In genomic region chr5:754143-754632, GRCh38 we compare ENCODE assay signal across 9 cellular contexts. TPM values are rescaled to one million over a fixed set of nuclear protein-coding genes. Genes with fewer than 3 reads are reported as not detected.
DNase-seq lines count a peak whose midpoint lies in the region; ATAC-seq, FAIRE-seq and TF ChIP-seq lines count a peak whose summit lies in the region.
"Not testable (repeated sequence)": the region's sequence is repeated elsewhere in the genome, so short reads cannot be mapped to it uniquely, and the experiment has no call there.
"Had no signal": no experiment of that assay in that cellular context is flagged by ENCODE, and none has a peak within 500 bp of the region (broad histone marks: within the 10 kb centered on the region; RNA-seq: fewer than 3 reads in every experiment).

No MANE protein-coding gene starts in this region.

- H3K23ac ChIP-seq in neuronal stem cell (ENCODE audit: low read depth, low read length, poor library complexity): peak overlapping the region; percentile 0

- not testable (repeated sequence) for H3K79me1 ChIP-seq in neuronal stem cell (ENCODE audit: low read depth, low read length)

- FAIRE-seq in K562 (lab: Jason Lieb, UNC): peak; percentile 61

- peak overlapping the region; percentile 5 for H3K14ac ChIP-seq in neuronal stem cell (ENCODE audit: low read length)

- H3K4me3 ChIP-seq in K562; esophagus muscularis mucosa; neuronal stem cell (ENCODE audit: low read length in 2 of 2): not testable (repeated sequence)

- peaks cover 21% of the 10 kb centered on the region for H3K4me1 Mint-ChIP-seq in activated T-cell treated with anti-CD3 and anti-CD28 coated beads, Interleukin-2, amount 50 U/mL, for 24 hours (ENCODE audit: low read depth)

- H3K36me3 Mint-ChIP-seq in activated T-cell treated with anti-CD3 and anti-CD28 coated beads, Interleukin-2, amount 50 U/mL, for 24 hours (ENCODE audit: low read depth): not testable (repeated sequence)

- H3K4ac ChIP-seq in neuronal stem cell (ENCODE audit: low read length): peak overlapping the region; percentile 7

- peak; percentile 51 for ATAC-seq in GM18520 (IDR thresholded peaks at IDR 0.05; ENCODE audit: unreplicated experiment)
- not testable (repeated sequence) for ATAC-seq in K562

- not testable (repeated sequence) for H2BK120ac ChIP-seq in neuronal stem cell (ENCODE audit: low read depth, low read length)

- not testable (repeated sequence) for TF ChIP-seq RAD21 in K562 (CRISPR knock-in tag; conservative IDR thresholded peaks at IDR 0.05 in 1 of 2, IDR thresholded peaks at IDR 0.05 in 1 of 2)

- not testable (repeated sequence) for H2AFZ ChIP-seq in K562 (ENCODE audit: low read depth, low read length); neuronal stem cell (ENCODE audit: low read length)

- peaks cover 25 to 41% of the 10 kb centered on the region in 2 experiments; a peak in 4 of 5 replicates for H3K27me3 ChIP-seq in K562 (ENCODE audit: control insufficient read depth in 2 of 2, insufficient read depth in 2 of 2, low read length in 2 of 2)
- not testable (repeated sequence) for H3K27me3 ChIP-seq in esophagus muscularis mucosa; neuronal stem cell (ENCODE audit: control insufficient read depth in 3 of 3, insufficient read depth in 3 of 3, low read depth in 1 of 3, low read length in 3 of 3)

- H3K4me2 ChIP-seq in K562 (ENCODE audit: insufficient read depth, low read length); neuronal stem cell (ENCODE audit: insufficient read depth, low read length, poor library complexity, severe bottlenecking): not testable (repeated sequence)

- not testable (repeated sequence) for BruUV-seq in K562 (replicated peaks; lab: Mats Ljungman, UMichigan)

- H4K8ac ChIP-seq in neuronal stem cell (ENCODE audit: low read depth, low read length): not testable (repeated sequence)

- not testable (repeated sequence) for H2AK5ac ChIP-seq in neuronal stem cell (ENCODE audit: low read depth, low read length)

- H2BK12ac ChIP-seq in neuronal stem cell (ENCODE audit: low read length): not testable (repeated sequence)

- peak; percentile 41 for DNase-seq in 8988T
- peak; percentile 6 for DNase-seq in activated CD4-positive, alpha-beta T cell treated with anti-CD3 and anti-CD28 coated beads for 1 hour
- peak; percentile 32 for DNase-seq in activated T-cell treated with anti-CD3 and anti-CD28 coated beads, Interleukin-2, amount 50 U/mL, for 24 hours
- not testable (repeated sequence) for DNase-seq in K562 (ENCODE audit: extremely low read depth in 1 of 4, low spot score in 3 of 4); neuronal stem cell (ENCODE audit: low spot score)
- peak; percentile 29 for DNase-seq in esophagus muscularis mucosa (ENCODE audit: extremely low spot score)
- peak; percentile 34 for DNase-seq in stimulated activated naive CD4-positive, alpha-beta T cell treated with Interleukin-2 at 50 U/mL for 16 hours (lab: John Stamatoyannopoulos, UW)

- CTCF ChIA-PET in K562 (lab: Yijun Ruan, JAX; ENCODE audit: low intra/inter-chr PET ratio): not testable (repeated sequence)

- TF ChIP-seq POLR2A in K562 (conservative IDR thresholded peaks at IDR 0.05); esophagus muscularis mucosa (IDR thresholded peaks at IDR 0.05; ENCODE audit: low read depth): not testable (repeated sequence)

- H3K4me3 Mint-ChIP-seq in activated T-cell treated with anti-CD3 and anti-CD28 coated beads, Interleukin-2, amount 50 U/mL, for 24 hours: not testable (repeated sequence)

- intact Hi-C loops in K562 (cut with micrococcal nuclease); esophagus muscularis mucosa (cut with DNase I): not testable (repeated sequence)

- peak overlapping the region; percentile 59 for H3K27ac Mint-ChIP-seq in activated T-cell treated with anti-CD3 and anti-CD28 coated beads, Interleukin-2, amount 50 U/mL, for 24 hours

- not testable (repeated sequence) for H3K27ac ChIP-seq in K562 (ENCODE audit: extremely low read depth, low read depth, low read length); esophagus muscularis mucosa (replicated peaks in 1 of 4); neuronal stem cell (replicated peaks; ENCODE audit: low read length)

- not testable (repeated sequence) for H2BK5ac ChIP-seq in neuronal stem cell (ENCODE audit: low read length)

- not testable (repeated sequence) for H4K91ac ChIP-seq in neuronal stem cell (ENCODE audit: low read depth, low read length, poor library complexity)

- H3K9ac ChIP-seq in K562 (ENCODE audit: insufficient read depth in 1 of 2, low read depth in 2 of 2, low read length in 2 of 2); neuronal stem cell (ENCODE audit: low read depth, low read length, poor library complexity): not testable (repeated sequence)

- POLR2A ChIA-PET in K562 (lab: Yijun Ruan, JAX): not testable (repeated sequence)

- H3K9me3 Mint-ChIP-seq in activated T-cell treated with anti-CD3 and anti-CD28 coated beads, Interleukin-2, amount 50 U/mL, for 24 hours: not testable (repeated sequence)

- in situ Hi-C loops in K562 (cut with MboI): loop anchor here (10.0 kb wide), 1 partner anchor 91 kb away; no protein-coding TSS in a partner anchor

- TF ChIP-seq CTCF in K562 (IDR thresholded peaks at IDR 0.05 in 2 of 3, conservative IDR thresholded peaks at IDR 0.05 in 1 of 3; ENCODE audit: insufficient read depth in 2 of 3, low read depth in 1 of 3, low read length in 3 of 3); esophagus muscularis mucosa (IDR thresholded peaks at IDR 0.05): not testable (repeated sequence)

- peaks cover 14% of the 10 kb centered on the region for H4K20me1 ChIP-seq in K562 (replicated peaks; ENCODE audit: control insufficient read depth, insufficient read depth, low read length)

- H3K9me1 ChIP-seq in K562 (ENCODE audit: control insufficient read depth, insufficient read depth, low read length): not testable (repeated sequence)

- H3K4me1 ChIP-seq in K562 (replicated peaks in 1 of 2; ENCODE audit: control insufficient read depth in 2 of 2, insufficient read depth in 2 of 2, low read length in 2 of 2): peaks cover 0 to 27% of the 10 kb centered on the region in 2 experiments; a peak in 2 of 5 replicates
- H3K4me1 ChIP-seq in esophagus muscularis mucosa: peaks cover 30 to 32% (median 32%) of the 10 kb centered on the region in 4 donors
- H3K4me1 ChIP-seq in neuronal stem cell (ENCODE audit: control insufficient read depth in 2 of 2, insufficient read depth in 1 of 2, low read depth in 1 of 2, low read length in 2 of 2): peaks cover 24 to 31% of the 10 kb centered on the region in 2 donors

- H2BK15ac ChIP-seq in neuronal stem cell (ENCODE audit: low read length): not testable (repeated sequence)

- not testable (repeated sequence) for H3K27me3 Mint-ChIP-seq in activated T-cell treated with anti-CD3 and anti-CD28 coated beads, Interleukin-2, amount 50 U/mL, for 24 hours

- not testable (repeated sequence) for H3K18ac ChIP-seq in neuronal stem cell (ENCODE audit: low read length)

- not testable (repeated sequence) for H3K36me3 ChIP-seq in K562 (ENCODE audit: control insufficient read depth, insufficient read depth, low read length); esophagus muscularis mucosa; neuronal stem cell (replicated peaks in 1 of 2; ENCODE audit: control insufficient read depth in 2 of 2, insufficient read depth in 2 of 2, low read length in 2 of 2)

- 1% methylated on average over 16 of the region's 16 CpGs for WGBS in K562 (ENCODE audit: insufficient coverage, low coverage, missing lambda C conversion rate)
- 67% methylated on average over 14 of the region's 16 CpGs for WGBS in esophagus muscularis mucosa
- WGBS in neuronal stem cell (ENCODE audit: extremely low coverage in 2 of 2, insufficient read length in 2 of 2, insufficient replicate concordance in 1 of 2), 2 donors: no CpG with 5 or more reads among the region's 16 CpGs

- not testable (repeated sequence) for TF ChIP-seq EP300 in K562 (IDR thresholded peaks at IDR 0.05; ENCODE audit: low read length); esophagus muscularis mucosa (IDR thresholded peaks at IDR 0.05)

- not testable (repeated sequence) for H3K79me2 ChIP-seq in K562 (ENCODE audit: control insufficient read depth, insufficient read depth, low read length)

- not testable (repeated sequence) for H3K9me3 ChIP-seq in K562 (replicated peaks; ENCODE audit: control insufficient read depth, insufficient read depth, low read depth, low read length); esophagus muscularis mucosa; neuronal stem cell (replicated peaks in 1 of 2; ENCODE audit: control insufficient read depth in 2 of 2, insufficient read depth in 1 of 2, low read depth in 1 of 2, low read length in 2 of 2)

RNA-seq across cellular contexts. Expression of gene ZDHHC11B, which starts 30.3 kb away (rescaled TPM):
- total RNA-seq in K562 (2011; cell fraction: chromatin; rRNA removed; ENCODE audit: low replicate concordance): 0.90 TPM in 1 of 2 replicates, not detected in the other
- 0.26 TPM in 1 of 2 replicates, not detected in the other for total RNA-seq in K562 (2011; cell fraction: nucleolus; rRNA removed)
- not detected in 2 replicates for total RNA-seq in K562 (2011; cell fraction: nucleoplasm; rRNA removed)
- 0.12 and 0.23 TPM in 2 replicates for total RNA-seq in K562 (2014; rRNA removed)
- total RNA-seq in K562 (2014; rRNA removed; fragmentation: Illumina TruSeq; extraction: Trizol): 0.15 and 0.22 TPM in 2 replicates
- total RNA-seq in K562 (2015; rRNA removed; fragmentation: Illumina TruSeq; extraction: Trizol): 0.30 TPM in 1 of 2 replicates, not detected in the other
- total RNA-seq in K562 (2021): 0.16 TPM in 1 of 2 replicates, not detected in the other
- 0.08 and 0.21 TPM in 2 replicates for polyA plus RNA-seq in K562 (2011; rRNA removed)
- polyA plus RNA-seq in K562 (2011; cell fraction: cytosol; rRNA removed): not detected in 2 replicates
- 0.46 and 1.5 TPM in 2 replicates for polyA plus RNA-seq in K562 (2011; cell fraction: nucleus; rRNA removed)
- 0.14 and 0.47 TPM in 2 replicates for polyA plus RNA-seq in K562 (2012)
- polyA plus RNA-seq in K562 (2014; fragmentation: Illumina TruSeq; extraction: Trizol): 0.08 and 0.15 TPM in 2 replicates
- under 1 TPM in 1 of 2 experiments, not detected in 1; 0.03 TPM for polyA plus RNA-seq in K562 (2014; fragmentation: Nextera tagmentation; extraction: Ambion mirVana)
- polyA plus RNA-seq in K562 (2014; rRNA removed): 0.07 TPM in 1 of 2 replicates, not detected in the other
- not detected in 2 replicates for polyA minus RNA-seq in K562 (2011; rRNA and poly(A)+ RNA removed)
- polyA minus RNA-seq in K562 (2011; cell fraction: cytosol; rRNA and poly(A)+ RNA removed): not detected in 2 replicates
- 0.22 and 0.54 TPM in 2 replicates for polyA minus RNA-seq in K562 (2011; cell fraction: nucleus; rRNA and poly(A)+ RNA removed)
- 10 to 100 TPM in 1 of 4 donors, 1 to 10 TPM in 3; 2.2 to 11.7 (median 6.2) TPM for total RNA-seq in esophagus muscularis mucosa
- polyA plus RNA-seq in neuronal stem cell (2013, experiment 1 of 2): 2.4 TPM
- polyA plus RNA-seq in neuronal stem cell (2013, experiment 2 of 2): 2.2 TPM
- polyA plus RNA-seq: AG04450 had no signal
